ENCODE assay signal across 12 cellular contexts in the genomic region with DNA sequence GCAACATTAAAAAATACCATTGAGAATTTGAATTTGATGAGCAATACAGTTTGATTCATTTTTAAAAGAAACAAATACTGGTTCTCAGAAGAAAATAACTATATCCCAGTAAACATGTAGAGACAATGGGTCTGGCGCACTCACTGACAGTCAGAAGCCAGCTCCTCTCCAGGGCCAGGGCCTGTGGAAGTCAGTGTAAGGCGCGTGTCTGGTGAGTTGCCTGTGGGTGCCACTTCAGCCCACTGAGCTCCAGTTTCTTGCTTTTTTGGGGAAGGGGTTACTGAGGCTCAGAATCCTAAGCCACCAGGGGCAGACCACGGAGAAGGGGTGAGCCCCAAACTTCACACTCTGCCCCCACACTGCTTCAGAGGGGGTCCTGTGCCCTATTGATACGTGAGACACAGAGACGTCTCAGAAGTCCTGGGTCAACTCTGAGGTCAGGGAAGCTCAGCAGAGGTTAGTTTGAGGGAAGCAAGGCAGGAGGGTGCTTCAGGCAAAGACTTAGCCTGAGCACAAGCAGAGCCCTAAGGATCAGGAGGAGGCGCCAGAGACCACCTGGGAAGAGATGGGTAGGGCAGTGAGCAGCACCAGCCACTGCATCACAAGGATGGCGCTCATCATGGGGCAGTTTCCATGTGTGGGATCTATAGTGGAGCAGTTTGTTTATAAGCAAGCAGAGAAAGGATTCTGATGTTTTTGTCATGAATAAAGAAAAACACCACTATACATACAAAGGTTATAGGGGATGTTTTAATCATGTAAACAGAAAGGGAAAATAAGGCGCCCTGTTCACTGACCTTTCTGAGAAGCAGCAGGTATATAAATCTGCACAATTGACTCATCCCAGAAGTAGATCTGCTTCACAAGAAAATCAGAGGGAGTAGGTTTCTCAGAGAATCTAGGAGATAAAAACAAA.
DNase-seq lines count a peak whose midpoint lies in the region; ATAC-seq and TF ChIP-seq lines count a peak whose summit lies in the region.
"Had no signal": no experiment of that assay in that cellular context is flagged by ENCODE, and none has a peak within 500 bp of the region (broad histone marks: within the 10 kb centered on the region; RNA-seq: fewer than 3 reads in every experiment).

No MANE protein-coding gene starts in this region.

- in situ Hi-C loops in brain microvascular endothelial cell (cut with HindIII; ENCODE audit: low pct_ligation_motif_present, low sequenced_read_pairs) = no loop called here

- DNase-seq in activated CD8-positive, alpha-beta memory T cell treated with anti-CD3 and anti-CD28 coated beads, Interleukin-2, amount 10 ng/mL, durations not matched to agents 7 days and 5 days = no peak
- DNase-seq in activated CD8-positive, alpha-beta memory T cell treated with anti-CD3 and anti-CD28 coated beads, Interleukin-2, amount 50 U/mL, for 48 hours = no peak
- DNase-seq in brain microvascular endothelial cell (no peak), retinal pigment epithelial cell (ENCODE audit: low read depth) (no peak), GDM1 (lab: John Stamatoyannopoulos, UW) (no peak), NCI-H2196 (lab: John Stamatoyannopoulos, UW; ENCODE audit: unreplicated experiment) (no peak)
- DNase-seq: kidney, NCI-H1417 treated with DMSO at 0.1 percent for 48 hours, right cardiac atrium had no signal

- no peak overlapping the region for H3K27ac Mint-ChIP-seq in activated CD8-positive, alpha-beta memory T cell treated with anti-CD3 and anti-CD28 coated beads, Interleukin-2, amount 10 ng/mL, durations not matched to agents 7 days and 5 days

- no peaks in the 10 kb centered on the region for H3K27me3 Mint-ChIP-seq in activated CD8-positive, alpha-beta memory T cell treated with anti-CD3 and anti-CD28 coated beads, Interleukin-2, amount 10 ng/mL, durations not matched to agents 7 days and 5 days

- no peaks in the 10 kb centered on the region for H3K36me3 ChIP-seq in brain microvascular endothelial cell (replicated peaks)
- H3K36me3 ChIP-seq: BLaER1 treated with 17β-estradiol and CSF1 and Interleukin-3, amounts not matched to agents 10 nM and 100 nM had no signal

- no peaks in the 10 kb centered on the region for H3K27me3 ChIP-seq in brain microvascular endothelial cell (replicated peaks)
- H3K27me3 ChIP-seq: BLaER1 treated with 17β-estradiol and CSF1 and Interleukin-3, amounts not matched to agents 10 nM and 100 nM had no signal

- no peaks in the 10 kb centered on the region for H3K36me3 Mint-ChIP-seq in activated CD8-positive, alpha-beta memory T cell treated with anti-CD3 and anti-CD28 coated beads, Interleukin-2, amount 10 ng/mL, durations not matched to agents 7 days and 5 days

- no peaks in the 10 kb centered on the region for H3K9me3 Mint-ChIP-seq in activated CD8-positive, alpha-beta memory T cell treated with anti-CD3 and anti-CD28 coated beads, Interleukin-2, amount 10 ng/mL, durations not matched to agents 7 days and 5 days (ENCODE audit: low read depth)

- CTCF ChIA-PET in activated CD8-positive, alpha-beta memory T cell treated with anti-CD3 and anti-CD28 coated beads, Interleukin-2, amount 10 ng/mL, durations not matched to agents 7 days and 5 days (lab: Charles Lee) = interaction anchor here (1.5 kb wide), 1 partner anchor 86 kb away, joined by 8 read pairs; no protein-coding TSS in a partner anchor

- no peak overlapping the region for H3K4me3 ChIP-seq in brain microvascular endothelial cell (ENCODE audit: low read depth, low read length)
- no peak overlapping the region for H3K4me3 ChIP-seq in retinal pigment epithelial cell (ENCODE audit: low read length)
- H3K4me3 ChIP-seq: BLaER1 treated with 17β-estradiol and CSF1 and Interleukin-3, amounts not matched to agents 10 nM and 100 nM had no signal

- H3K4me3 Mint-ChIP-seq in activated CD8-positive, alpha-beta memory T cell treated with anti-CD3 and anti-CD28 coated beads, Interleukin-2, amount 10 ng/mL, durations not matched to agents 7 days and 5 days = no peak overlapping the region

- ATAC-seq in activated CD8-positive, alpha-beta memory T cell treated with anti-CD3 and anti-CD28 coated beads, Interleukin-2, amount 10 ng/mL, durations not matched to agents 7 days and 5 days = peak; percentile 42
- peak; percentile 58 for ATAC-seq in HG03103 (IDR thresholded peaks at IDR 0.05; ENCODE audit: low read depth, unreplicated experiment)
- no peak for ATAC-seq in GM21737 (IDR thresholded peaks at IDR 0.05; ENCODE audit: unreplicated experiment)

- peaks cover 3% of the 10 kb centered on the region for H3K4me1 Mint-ChIP-seq in activated CD8-positive, alpha-beta memory T cell treated with anti-CD3 and anti-CD28 coated beads, Interleukin-2, amount 10 ng/mL, durations not matched to agents 7 days and 5 days

- no peak overlapping the region for H3K27ac ChIP-seq in brain microvascular endothelial cell
- H3K27ac ChIP-seq: BLaER1 treated with 17β-estradiol and CSF1 and Interleukin-3, amounts not matched to agents 10 nM and 100 nM had no signal

- peak; percentile 54 for TF ChIP-seq CTCF in brain microvascular endothelial cell (IDR thresholded peaks at IDR 0.05; ENCODE audit: low read depth, low read length, missing control alignments)
- TF ChIP-seq CTCF in retinal pigment epithelial cell (conservative IDR thresholded peaks at IDR 0.05; ENCODE audit: low read depth, low read length) = peak; percentile 35
